ENCODE assay signal across 1 cellular context in the genomic region with DNA sequence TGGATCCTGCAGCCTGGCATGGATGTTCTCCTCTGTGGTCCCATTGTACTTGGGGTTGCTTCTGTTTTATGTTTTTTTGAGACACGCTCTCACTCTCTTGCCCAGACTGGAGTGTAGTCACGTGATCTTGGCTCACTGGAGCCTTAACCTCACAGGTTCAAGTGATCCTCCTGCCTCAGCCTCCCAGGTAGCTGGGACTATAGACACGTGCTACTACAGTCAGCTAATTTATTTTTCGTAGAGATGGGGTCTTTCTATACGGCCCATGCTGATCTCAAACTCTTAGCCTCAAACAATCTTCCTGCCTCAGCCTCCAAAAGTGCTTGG.
TF ChIP-seq lines count a peak whose summit lies in the region.

No MANE protein-coding gene starts in this region.

TF ChIP-seq in HepG2, 621 proteins besides CTCF, POLR2A, EP300 and RAD21 (continued from another document):
- TF ChIP-seq, protein P1, sequence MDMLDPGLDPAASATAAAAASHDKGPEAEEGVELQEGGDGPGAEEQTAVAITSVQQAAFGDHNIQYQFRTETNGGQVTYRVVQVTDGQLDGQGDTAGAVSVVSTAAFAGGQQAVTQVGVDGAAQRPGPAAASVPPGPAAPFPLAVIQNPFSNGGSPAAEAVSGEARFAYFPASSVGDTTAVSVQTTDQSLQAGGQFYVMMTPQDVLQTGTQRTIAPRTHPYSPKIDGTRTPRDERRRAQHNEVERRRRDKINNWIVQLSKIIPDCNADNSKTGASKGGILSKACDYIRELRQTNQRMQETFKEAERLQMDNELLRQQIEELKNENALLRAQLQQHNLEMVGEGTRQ (IDR thresholded peaks at IDR 0.05; ENCODE audit: low read depth, low read length): peak; percentile 42; the same call in 1 of the 2 replicates
- TF ChIP-seq, protein P1 (CRISPR knock-in tag; IDR thresholded peaks at IDR 0.05; ENCODE audit: borderline replicate concordance): no peak
- TF ChIP-seq RAD51 (IDR thresholded peaks at IDR 0.05; ENCODE audit: borderline replicate concordance) (peak; percentile 53; the same call in 1 of the 2 replicates), KIAA2018 (CRISPR knock-in tag; IDR thresholded peaks at IDR 0.05; ENCODE audit: borderline replicate concordance) (no peak), ZNF7 (CRISPR knock-in tag; IDR thresholded peaks at IDR 0.05) (no peak), SMAD9 (CRISPR knock-in tag; IDR thresholded peaks at IDR 0.05) (no peak), MAX (IDR thresholded peaks at IDR 0.05) (no peak), ZFP36L2 (CRISPR knock-in tag; IDR thresholded peaks at IDR 0.05) (no peak), NFE2L2 (IDR thresholded peaks at IDR 0.05; ENCODE audit: low read length) (no peak), NFKBIZ (CRISPR knock-in tag; IDR thresholded peaks at IDR 0.05) (no peak), CHCHD3 (CRISPR knock-in tag; IDR thresholded peaks at IDR 0.05) (no peak), ZNF564 (CRISPR knock-in tag; IDR thresholded peaks at IDR 0.05) (no peak), ZNF644 (CRISPR knock-in tag; IDR thresholded peaks at IDR 0.05; ENCODE audit: low read depth) (peak; percentile 3; the same call in 1 of the 2 replicates), BHLHE40 (IDR thresholded peaks at IDR 0.05; ENCODE audit: low read length) (no peak), KLF6 (CRISPR knock-in tag; IDR thresholded peaks at IDR 0.05) (no peak), TEAD2 (CRISPR knock-in tag; IDR thresholded peaks at IDR 0.05) (no peak), TAF15 (IDR thresholded peaks at IDR 0.05; ENCODE audit: low read depth, low read length, poor library complexity, severe bottlenecking) (no peak), RARG (CRISPR knock-in tag; IDR thresholded peaks at IDR 0.05; ENCODE audit: low read depth) (no peak), ZNF770 (CRISPR knock-in tag; IDR thresholded peaks at IDR 0.05) (peak; percentile 96), SNAI1 (CRISPR knock-in tag; IDR thresholded peaks at IDR 0.05; ENCODE audit: borderline replicate concordance) (no peak), ZBTB7B (CRISPR knock-in tag; IDR thresholded peaks at IDR 0.05) (0 out of 2 replicates have a peak, but pooled peaks have one; percentile 9)
- TF ChIP-seq, protein P2, sequence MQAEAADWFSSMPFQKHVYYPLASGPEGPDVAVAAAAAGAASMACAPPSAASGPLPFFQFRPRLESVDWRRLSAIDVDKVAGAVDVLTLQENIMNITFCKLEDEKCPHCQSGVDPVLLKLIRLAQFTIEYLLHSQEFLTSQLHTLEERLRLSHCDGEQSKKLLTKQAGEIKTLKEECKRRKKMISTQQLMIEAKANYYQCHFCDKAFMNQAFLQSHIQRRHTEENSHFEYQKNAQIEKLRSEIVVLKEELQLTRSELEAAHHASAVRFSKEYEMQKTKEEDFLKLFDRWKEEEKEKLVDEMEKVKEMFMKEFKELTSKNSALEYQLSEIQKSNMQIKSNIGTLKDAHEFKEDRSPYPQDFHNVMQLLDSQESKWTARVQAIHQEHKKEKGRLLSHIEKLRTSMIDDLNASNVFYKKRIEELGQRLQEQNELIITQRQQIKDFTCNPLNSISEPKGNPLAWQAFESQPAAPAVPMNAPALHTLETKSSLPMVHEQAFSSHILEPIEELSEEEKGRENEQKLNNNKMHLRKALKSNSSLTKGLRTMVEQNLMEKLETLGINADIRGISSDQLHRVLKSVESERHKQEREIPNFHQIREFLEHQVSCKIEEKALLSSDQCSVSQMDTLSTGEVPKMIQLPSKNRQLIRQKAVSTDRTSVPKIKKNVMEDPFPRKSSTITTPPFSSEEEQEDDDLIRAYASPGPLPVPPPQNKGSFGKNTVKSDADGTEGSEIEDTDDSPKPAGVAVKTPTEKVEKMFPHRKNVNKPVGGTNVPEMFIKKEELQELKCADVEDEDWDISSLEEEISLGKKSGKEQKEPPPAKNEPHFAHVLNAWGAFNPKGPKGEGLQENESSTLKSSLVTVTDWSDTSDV (CRISPR knock-in tag; IDR thresholded peaks at IDR 0.05): no peak
